30 cellular contexts compared by ENCODE assay signal in genomic region chr12:3933074-3933818, GRCh38.
DNase-seq lines count a peak whose midpoint lies in the region; ATAC-seq, FAIRE-seq and TF ChIP-seq lines count a peak whose summit lies in the region.
"Had no signal": no experiment of that assay in that cellular context is flagged by ENCODE, and none has a peak within 500 bp of the region (broad histone marks: within the 10 kb centered on the region; RNA-seq: fewer than 3 reads in every experiment).

No MANE protein-coding gene starts in this region.

- FAIRE-seq in frontal cortex (lab: Jason Lieb, UNC): no peak
- FAIRE-seq: GM12891, TTC549 had no signal

- CTCF ChIA-PET in activated CD4-positive, alpha-beta T cell treated with anti-CD3 and anti-CD28 coated beads for 36 hours (lab: Charles Lee): interaction anchor here (0.7 to 1.8 kb wide), 8 partner anchors 19 to 65 kb away, joined by 3 to 6 read pairs (median 3); no protein-coding TSS in a partner anchor
- CTCF ChIA-PET in CD4-positive, alpha-beta memory T cell (lab: Charles Lee; ENCODE audit: partially characterized antibody): interaction anchor here (0.8 to 3.7 kb wide), 10 partner anchors 9 to 344 kb away, joined by 3 to 36 read pairs (median 5); no protein-coding TSS in a partner anchor
- CTCF ChIA-PET in activated CD4-positive, alpha-beta memory T cell treated with anti-CD3 and anti-CD28 coated beads for 36 hours (lab: Charles Lee): interaction anchor here (1.3 to 1.9 kb wide), 4 partner anchors 30 to 50 kb away, joined by 3 to 7 read pairs (median 6); no protein-coding TSS in a partner anchor

- peak overlapping the region in 1 of 2 donors; percentile 2 for H3K4me3 ChIP-seq in CD4-positive, alpha-beta memory T cell (ENCODE audit: low read length in 2 of 2)
- no peak overlapping the region for H3K4me3 ChIP-seq in sigmoid colon
- H3K4me3 ChIP-seq: hepatocyte, left lung, right lobe of liver had no signal

- no peaks in the 10 kb centered on the region for H3K27me3 Mint-ChIP-seq in activated CD4-positive, alpha-beta T cell treated with anti-CD3 and anti-CD28 coated beads for 36 hours
- H3K27me3 Mint-ChIP-seq in CD4-positive, alpha-beta memory T cell: no peaks in the 10 kb centered on the region
- H3K27me3 Mint-ChIP-seq in activated CD4-positive, alpha-beta memory T cell treated with anti-CD3 and anti-CD28 coated beads for 36 hours: no peaks in the 10 kb centered on the region
- H3K27me3 Mint-ChIP-seq in naive thymus-derived CD8-positive, alpha-beta T cell: peaks cover 0 to 3% (median 0%) of the 10 kb centered on the region in 5 donors

- peak; percentile 43 for DNase-seq in activated CD4-positive, alpha-beta T cell treated with anti-CD3 and anti-CD28 coated beads for 36 hours
- DNase-seq in activated CD4-positive, alpha-beta T cell treated with anti-CD3 and anti-CD28 coated beads for 1 hour: no peak
- DNase-seq in CD4-positive, alpha-beta memory T cell: peak in 2 of 5 donors; percentile 15 to 43
- peak; percentile 40 for DNase-seq in activated CD4-positive, alpha-beta memory T cell treated with anti-CD3 and anti-CD28 coated beads for 36 hours
- peak in 2 of 10 donors; percentile 10 to 21 for DNase-seq in naive thymus-derived CD8-positive, alpha-beta T cell
- DNase-seq in frontal cortex (ENCODE audit: low spot score in 2 of 2) (no peak), sigmoid colon (no peak)
- DNase-seq: aorta; caudate nucleus; COR-L47; DMS79; effector CD4-positive, alpha-beta T cell; erythroblast; foreskin fibroblast; HCEC 1CT; left lung; NCI-H1417 treated with DMSO at 0.1 percent for 48 hours; NCI-H2107; NCI-H446 treated with DMSO at 0.1 percent for 48 hours; right lobe of liver; SHP77; SW 1271 had no signal

- no peak for TF ChIP-seq POLR2A in sigmoid colon (IDR thresholded peaks at IDR 0.05)

- peak overlapping the region; percentile 81 for H3K27ac Mint-ChIP-seq in activated CD4-positive, alpha-beta T cell treated with anti-CD3 and anti-CD28 coated beads for 36 hours
- peak overlapping the region; percentile 70 to 95 (median 87) for H3K27ac Mint-ChIP-seq in CD4-positive, alpha-beta memory T cell
- peak overlapping the region; percentile 38 for H3K27ac Mint-ChIP-seq in activated CD4-positive, alpha-beta memory T cell treated with anti-CD3 and anti-CD28 coated beads for 36 hours
- H3K27ac Mint-ChIP-seq in naive thymus-derived CD8-positive, alpha-beta T cell: peak overlapping the region in 9 of 10 donors; percentile 32 to 95 (median 65)
- H3K27ac Mint-ChIP-seq: IgD-negative memory B cell had no signal

- WGBS in sigmoid colon, 2 donors: 70 to 84% methylated on average over 9 of the region's 9 CpGs

- no peak for TF ChIP-seq EP300 in sigmoid colon (IDR thresholded peaks at IDR 0.05)

- H3K27me3 ChIP-seq in CD4-positive, alpha-beta memory T cell (ENCODE audit: insufficient read depth, low read length): no peaks in the 10 kb centered on the region
- peaks cover 0 to 17% (median 16%) of the 10 kb centered on the region in 3 donors for H3K27me3 ChIP-seq in sigmoid colon
- H3K27me3 ChIP-seq: hepatocyte, right lobe of liver had no signal

- H3K4me1 Mint-ChIP-seq in activated CD4-positive, alpha-beta T cell treated with anti-CD3 and anti-CD28 coated beads for 36 hours: peaks cover 63% of the 10 kb centered on the region
- H3K4me1 Mint-ChIP-seq in CD4-positive, alpha-beta memory T cell: peaks cover 44 to 80% (median 65%) of the 10 kb centered on the region in 4 donors
- peaks cover 47% of the 10 kb centered on the region for H3K4me1 Mint-ChIP-seq in activated CD4-positive, alpha-beta memory T cell treated with anti-CD3 and anti-CD28 coated beads for 36 hours (ENCODE audit: low read depth)
- H3K4me1 Mint-ChIP-seq in naive thymus-derived CD8-positive, alpha-beta T cell: peaks cover 27 to 64% (median 58%) of the 10 kb centered on the region in 4 donors
- H3K4me1 Mint-ChIP-seq: IgD-negative memory B cell had no signal

- peaks cover 60% of the 10 kb centered on the region for H3K4me1 ChIP-seq in CD4-positive, alpha-beta memory T cell (ENCODE audit: insufficient read depth, low read length)
- H3K4me1 ChIP-seq in sigmoid colon: no peaks in the 10 kb centered on the region
- H3K4me1 ChIP-seq: left lung, right lobe of liver had no signal

- ATAC-seq in activated CD4-positive, alpha-beta T cell treated with anti-CD3 and anti-CD28 coated beads for 36 hours: peak; percentile 79
- ATAC-seq in naive thymus-derived CD8-positive, alpha-beta T cell: peak; percentile 44 to 60
- no peak for ATAC-seq in HG03039 (IDR thresholded peaks at IDR 0.05; ENCODE audit: unreplicated experiment)
- ATAC-seq: left lung; natural killer cell treated with Interleukin-12 subunit alpha and Interleukin-12 subunit beta and Interleukin-15 and Interleukin-18, amount 100 ng/mL, for 72 hours; right lobe of liver had no signal

- H3K9me3 ChIP-seq in CD4-positive, alpha-beta memory T cell (ENCODE audit: control insufficient read depth in 1 of 2, low read length in 2 of 2): no peaks in the 10 kb centered on the region
- no peaks in the 10 kb centered on the region for H3K9me3 ChIP-seq in sigmoid colon
- H3K9me3 ChIP-seq: left lung, right lobe of liver had no signal

- H3K27ac ChIP-seq in CD4-positive, alpha-beta memory T cell (ENCODE audit: low read depth, low read length): peak overlapping the region; percentile 19
- no peak overlapping the region for H3K27ac ChIP-seq in sigmoid colon
- H3K27ac ChIP-seq: 22Rv1, hepatocyte, left lung, right lobe of liver had no signal

- no peaks in the 10 kb centered on the region for H3K36me3 ChIP-seq in CD4-positive, alpha-beta memory T cell (ENCODE audit: insufficient read depth, low read length)
- no peaks in the 10 kb centered on the region for H3K36me3 ChIP-seq in sigmoid colon
- H3K36me3 ChIP-seq: left lung, right lobe of liver had no signal

- intact Hi-C loops in activated CD4-positive, alpha-beta T cell treated with anti-CD3 and anti-CD28 coated beads for 36 hours (cut with DNase I, micrococcal nuclease): no loop called here
- intact Hi-C loops in CD4-positive, alpha-beta memory T cell (cut with micrococcal nuclease): loop anchor here (2.0 kb wide), 2 partner anchors 26 to 36 kb away; no protein-coding TSS in a partner anchor
- intact Hi-C loops in activated CD4-positive, alpha-beta memory T cell treated with anti-CD3 and anti-CD28 coated beads for 36 hours (cut with micrococcal nuclease): loop anchor here (1.0 kb wide), 1 partner anchor 14 kb away; no protein-coding TSS in a partner anchor
- intact Hi-C loops in sigmoid colon (cut with DNase I): no loop called here

- peak overlapping the region; percentile 56 for H3K4me3 Mint-ChIP-seq in activated CD4-positive, alpha-beta T cell treated with anti-CD3 and anti-CD28 coated beads for 36 hours
- H3K4me3 Mint-ChIP-seq in CD4-positive, alpha-beta memory T cell: peak overlapping the region; percentile 27 to 97 (median 84)
- H3K4me3 Mint-ChIP-seq in activated CD4-positive, alpha-beta memory T cell treated with anti-CD3 and anti-CD28 coated beads for 36 hours: peak overlapping the region; percentile 41
- peak overlapping the region in 7 of 10 donors; percentile 2 to 79 (median 42) for H3K4me3 Mint-ChIP-seq in naive thymus-derived CD8-positive, alpha-beta T cell
- H3K4me3 Mint-ChIP-seq: IgD-negative memory B cell; natural killer cell treated with Interleukin-12 subunit alpha and Interleukin-12 subunit beta and Interleukin-15 and Interleukin-18, amount 100 ng/mL, for 72 hours had no signal

- no peak for TF ChIP-seq CTCF in sigmoid colon (IDR thresholded peaks at IDR 0.05)

- POLR2A ChIA-PET in activated CD4-positive, alpha-beta T cell treated with anti-CD3 and anti-CD28 coated beads for 36 hours (lab: Charles Lee): interaction anchor here (0.6 to 1.2 kb wide), 2 partner anchors 24 to 92 kb away, joined by 4 to 5 read pairs; no protein-coding TSS in a partner anchor
- POLR2A ChIA-PET in CD4-positive, alpha-beta memory T cell (lab: Charles Lee; ENCODE audit: partially characterized antibody): interaction anchor here (1.0 to 7.0 kb wide), 10 partner anchors 10 to 48 kb away, joined by 3 to 87 read pairs (median 7); no protein-coding TSS in a partner anchor
- POLR2A ChIA-PET in activated CD4-positive, alpha-beta memory T cell treated with anti-CD3 and anti-CD28 coated beads for 36 hours (lab: Charles Lee): interaction anchor here (0.5 to 1.1 kb wide), 2 partner anchors 28 to 62 kb away, joined by 3 to 5 read pairs; no protein-coding TSS in a partner anchor
- POLR2A ChIA-PET in naive thymus-derived CD8-positive, alpha-beta T cell (lab: Charles Lee): interaction anchor here (0.7 to 1.3 kb wide), 4 partner anchors 14 to 339 kb away, joined by 3 to 6 read pairs (median 4); no protein-coding TSS in a partner anchor

- H3K9me3 Mint-ChIP-seq in activated CD4-positive, alpha-beta T cell treated with anti-CD3 and anti-CD28 coated beads for 36 hours (ENCODE audit: low read depth): no peaks in the 10 kb centered on the region
- peaks cover 0 to 4% (median 0%) of the 10 kb centered on the region in 8 donors for H3K9me3 Mint-ChIP-seq in CD4-positive, alpha-beta memory T cell
- H3K9me3 Mint-ChIP-seq in activated CD4-positive, alpha-beta memory T cell treated with anti-CD3 and anti-CD28 coated beads for 36 hours: no peaks in the 10 kb centered on the region
- H3K9me3 Mint-ChIP-seq in naive thymus-derived CD8-positive, alpha-beta T cell: peaks cover 0 to 2% (median 0%) of the 10 kb centered on the region in 9 donors
- H3K9me3 Mint-ChIP-seq: activated T-helper 1 cell treated with anti-CD3 and anti-CD28 coated beads, Interleukin-12 subunit alpha, Interleukin-12 subunit beta, Interleukin-2, Interleukin-4 antibody, amounts not matched to agents 30 ng/mL and 10 ng/mL and 1 ng/mL, durations not matched to agents 14 hours and 24 hours and 36 hours; natural killer cell treated with Interleukin-12 subunit alpha and Interleukin-12 subunit beta and Interleukin-15 and Interleukin-18, amount 100 ng/mL, for 72 hours had no signal

- no peaks in the 10 kb centered on the region for H3K36me3 Mint-ChIP-seq in activated CD4-positive, alpha-beta T cell treated with anti-CD3 and anti-CD28 coated beads for 36 hours (ENCODE audit: low read depth)
- H3K36me3 Mint-ChIP-seq in CD4-positive, alpha-beta memory T cell: no peaks in the 10 kb centered on the region
- H3K36me3 Mint-ChIP-seq in activated CD4-positive, alpha-beta memory T cell treated with anti-CD3 and anti-CD28 coated beads for 36 hours: no peaks in the 10 kb centered on the region
- H3K36me3 Mint-ChIP-seq in naive thymus-derived CD8-positive, alpha-beta T cell: no peaks in the 10 kb centered on the region
- H3K36me3 Mint-ChIP-seq: IgD-negative memory B cell; natural killer cell treated with Interleukin-12 subunit alpha and Interleukin-12 subunit beta and Interleukin-15 and Interleukin-18, amount 100 ng/mL, for 72 hours had no signal

Comparison
In these comparisons a context has a peak if more than half of its experiments do, and no peak if none do; other contexts are left out.
1. DNase-seq: peak in activated CD4-positive, alpha-beta T cell treated with anti-CD3 and anti-CD28 coated beads for 36 hours (single experiment) and activated CD4-positive, alpha-beta memory T cell treated with anti-CD3 and anti-CD28 coated beads for 36 hours (single experiment); none in activated CD4-positive, alpha-beta T cell treated with anti-CD3 and anti-CD28 coated beads for 1 hour (single experiment), frontal cortex (0 of 2) and sigmoid colon (single experiment).
2. intact Hi-C loops: an anchor here in CD4-positive, alpha-beta memory T cell (2.0 kb wide) and activated CD4-positive, alpha-beta memory T cell treated with anti-CD3 and anti-CD28 coated beads for 36 hours (1.0 kb wide); none called in activated CD4-positive, alpha-beta T cell treated with anti-CD3 and anti-CD28 coated beads for 36 hours and sigmoid colon.
3. Peak in every context shown above with its lines, with median percentiles within 50 percentile points of each other: H3K27ac Mint-ChIP-seq and H3K4me3 Mint-ChIP-seq.